8 cellular contexts compared by ENCODE assay signal in the genomic region with DNA sequence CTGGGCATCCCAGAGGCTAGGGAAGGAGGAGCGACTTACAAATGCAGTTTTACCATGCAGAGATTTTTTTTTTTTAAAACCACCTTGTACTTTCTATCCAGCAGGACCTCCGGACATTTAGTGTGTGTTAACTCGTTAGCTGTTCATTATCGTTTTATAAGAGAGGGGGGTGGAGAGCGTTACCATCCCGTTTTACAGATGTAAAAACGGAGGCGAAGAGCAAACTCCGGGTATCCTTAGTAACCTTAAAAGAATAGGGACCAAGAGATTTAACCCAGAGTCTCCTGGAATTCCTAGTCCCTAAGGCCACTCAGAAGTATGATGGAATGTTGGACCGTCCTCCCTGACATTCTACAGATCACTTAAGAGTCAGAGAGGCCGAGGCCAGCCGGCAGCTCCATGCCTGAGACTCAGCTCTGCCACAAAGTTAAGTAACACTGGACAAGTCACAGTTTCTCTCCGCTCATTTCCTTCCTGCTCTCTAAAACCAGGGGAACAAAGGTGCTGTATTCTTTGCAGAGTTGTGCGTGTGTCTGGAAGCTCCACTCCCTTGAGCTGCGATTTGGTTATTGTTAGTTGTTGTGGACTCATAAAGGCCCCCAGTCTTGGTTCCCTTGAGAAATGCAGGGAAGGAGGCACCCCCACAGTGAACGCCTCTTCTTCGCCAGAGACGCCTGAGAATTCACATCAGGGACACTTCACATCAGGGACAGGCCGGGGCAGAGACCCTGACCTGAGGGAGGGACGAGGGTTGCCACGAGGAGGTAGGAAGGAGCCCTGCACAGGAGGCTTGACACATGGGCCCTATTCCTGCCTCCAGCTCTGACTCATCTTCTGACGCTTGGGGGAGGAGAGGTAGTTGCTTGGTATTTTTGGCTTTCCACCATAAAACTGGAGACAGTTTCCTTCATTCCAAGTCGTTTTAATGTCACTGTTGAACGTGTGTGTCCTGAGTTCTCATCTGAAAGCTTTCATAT. TPM values are rescaled to one million over a fixed set of nuclear protein-coding genes. Genes with fewer than 3 reads are reported as not detected.
DNase-seq lines count a peak whose midpoint lies in the region; ATAC-seq and TF ChIP-seq lines count a peak whose summit lies in the region.

No MANE protein-coding gene starts in this region.

- no peak for TF ChIP-seq POLR2A in body of pancreas (IDR thresholded peaks at IDR 0.05)

- TF ChIP-seq CTCF in Panc1 (IDR thresholded peaks at IDR 0.05) (no peak), body of pancreas (IDR thresholded peaks at IDR 0.05) (no peak)

- BruUV-seq in Panc1 (replicated peaks; lab: Mats Ljungman, UMichigan), result no TSS peak

- H3K27me3 ChIP-seq in Panc1 (ENCODE audit: control insufficient read depth, insufficient read depth, low read length) (no peaks in the 10 kb centered on the region), body of pancreas (no peaks in the 10 kb centered on the region), iPS-18a (ENCODE audit: control insufficient read depth, insufficient read depth, low read length) (peaks cover 26% of the 10 kb centered on the region), skeletal muscle tissue (ENCODE audit: control insufficient read depth in 3 of 3, insufficient read depth in 3 of 3, low read length in 3 of 3) (no peaks in the 10 kb centered on the region)

- WGBS in body of pancreas, 2 donors, result 38 to 42% methylated on average over 20 to 24 of the region's 24 CpGs

- H3K36me3 ChIP-seq in Panc1 (ENCODE audit: control insufficient read depth, insufficient read depth, low read length), result no peaks in the 10 kb centered on the region
- no peaks in the 10 kb centered on the region for H3K36me3 ChIP-seq in body of pancreas (replicated peaks in 1 of 2; ENCODE audit: insufficient read depth in 1 of 2, low read depth in 2 of 2)
- H3K36me3 ChIP-seq in iPS-18a (ENCODE audit: control insufficient read depth, low read depth, low read length), result no peaks in the 10 kb centered on the region
- no peaks in the 10 kb centered on the region for H3K36me3 ChIP-seq in skeletal muscle tissue (ENCODE audit: control insufficient read depth in 3 of 3, insufficient read depth in 3 of 3, low read length in 3 of 3)

- intact Hi-C loops in Right ventricle myocardium inferior (cut with DNase I), result no loop called here
- intact Hi-C loops in cardiac septum (cut with DNase I), result no loop called here
- intact Hi-C loops in Panc1 (cut with micrococcal nuclease; ENCODE audit: unreplicated experiment), result no loop called here
- intact Hi-C loops in body of pancreas (cut with DNase I), result loop anchor here (10.0 kb wide), 1 partner anchor 86 kb away; a partner anchor contains a TSS

- H3K27ac ChIP-seq in Panc1 (ENCODE audit: low read length), result peak overlapping the region; percentile 69
- H3K27ac ChIP-seq in body of pancreas, result peak overlapping the region; percentile 67 to 98 (median 82)
- H3K27ac ChIP-seq in iPS-18a (ENCODE audit: low read length), result no peak overlapping the region
- H3K27ac ChIP-seq in skeletal muscle tissue (ENCODE audit: low read depth, low read length), result peak overlapping the region; percentile 49

- in situ Hi-C loops in Panc1 (cut with HindIII; ENCODE audit: low pct_unique_long_range_greater_than_20kb, low sequenced_read_pairs), result no loop called here

- POLR2A ChIA-PET in Panc1 (lab: Charles Lee), result interaction anchor here (0.6 kb wide), 1 partner anchor 907 kb away, joined by 3 read pairs; no protein-coding TSS in a partner anchor

- H3K4me1 ChIP-seq in Panc1 (ENCODE audit: control insufficient read depth, insufficient read depth, low read length) (peaks cover 29% of the 10 kb centered on the region), body of pancreas (peaks cover 22% of the 10 kb centered on the region), iPS-18a (ENCODE audit: control insufficient read depth, low read depth, low read length) (peaks cover 40% of the 10 kb centered on the region), skeletal muscle tissue (ENCODE audit: control insufficient read depth in 3 of 3, insufficient read depth in 3 of 3, low read length in 3 of 3) (peaks cover 21 to 27% (median 25%) of the 10 kb centered on the region in 3 donors)

- H3K9ac ChIP-seq in iPS-18a (ENCODE audit: low read length) (peak overlapping the region; percentile 44), skeletal muscle tissue (ENCODE audit: low read depth in 1 of 3, low read length in 3 of 3) (peak overlapping the region; percentile 68 to 83 (median 75))

- ATAC-seq in Right ventricle myocardium inferior, result peak; percentile 18
- peak; percentile 49; the same call in 1 of the 2 replicates for ATAC-seq in Panc1
- ATAC-seq in body of pancreas, result no peak

- CTCF ChIA-PET in Panc1 (lab: Charles Lee), result no interaction called here

- H3K9me3 ChIP-seq in Panc1 (ENCODE audit: control insufficient read depth, insufficient read depth, low read depth, low read length) (no peaks in the 10 kb centered on the region), body of pancreas (no peaks in the 10 kb centered on the region), iPS-18a (ENCODE audit: control insufficient read depth, low read depth, low read length) (no peaks in the 10 kb centered on the region), skeletal muscle tissue (ENCODE audit: control insufficient read depth in 3 of 3, low read length in 3 of 3) (no peaks in the 10 kb centered on the region)

- H3K4me3 ChIP-seq in Panc1 (ENCODE audit: low read depth in 2 of 2, low read length in 2 of 2) (peak overlapping the region; percentile 66 to 72), body of pancreas (peak overlapping the region; percentile 52 to 61), iPS-18a (ENCODE audit: low read length) (peak overlapping the region; percentile 78), skeletal muscle tissue (ENCODE audit: low read length in 3 of 3) (peak overlapping the region; percentile 84 to 89 (median 88))

- DNase-seq in Right ventricle myocardium inferior (ENCODE audit: missing footprints) (no peak), cardiac septum (ENCODE audit: low spot score) (no peak), Panc1 (ENCODE audit: low read depth, low spot score) (no peak), body of pancreas (peak in 2 of 4 donors; percentile 43 to 66), T-helper 9 cell (no peak), NCI-H1417 treated with DMSO at 0.1 percent for 48 hours (lab: John Stamatoyannopoulos, UW) (no peak)

RNA-seq across cellular contexts. Expression of a gene that starts 1.2 kb away (rescaled TPM):
- total RNA-seq in Right ventricle myocardium inferior, result 21.5 TPM
- 22.4 TPM for total RNA-seq in cardiac septum
- 23.1 TPM for total RNA-seq in Panc1 (2021; ENCODE audit: unreplicated experiment)
- polyA plus RNA-seq in Panc1 (2012; ENCODE audit: insufficient read length), result 21.7 TPM
- 1 to 10 TPM; 9.6 to 9.9 TPM for total RNA-seq in body of pancreas
- 9.4 TPM for total RNA-seq in skeletal muscle tissue
